25 cellular contexts compared by ENCODE assay signal in genomic region chr16:22427556-22427955, GRCh38.
"Had no signal": no experiment of that assay in that cellular context is flagged by ENCODE, and none has a peak within 500 bp of the region (broad histone marks: within the 10 kb centered on the region; RNA-seq: fewer than 3 reads in every experiment).

No MANE protein-coding gene starts in this region.

- ATAC-seq: esophagus mucosa; gastrocnemius medialis; left lobe of liver; natural killer cell; psoas muscle; right cardiac atrium; stimulated activated effector memory CD8-positive, alpha-beta T cell treated with anti-CD3 and anti-CD28 coated beads, Interleukin-12 subunit alpha, Interleukin-12 subunit beta, amount 100 ng/mL, for 72 hours had no signal

- H3K27ac ChIP-seq: epithelial cell of prostate, gastrocnemius medialis, ovary, psoas muscle, sigmoid colon, stomach, tibial artery had no signal

- H3K27ac Mint-ChIP-seq: dendritic cell treated with granulocyte-macrophage colony-stimulating factor and Interleukin-4, amounts not matched to agents 40 ng/mL and 50 ng/mL, for 4 days; endodermal cell; memory B cell; natural killer cell; type B pancreatic cell had no signal

- H3K27me3 ChIP-seq: gastrocnemius medialis, ovary, sigmoid colon, stomach, tibial artery had no signal

- H3K4me1 Mint-ChIP-seq: endodermal cell; stimulated activated effector memory CD8-positive, alpha-beta T cell treated with anti-CD3 and anti-CD28 coated beads, Interleukin-12 subunit alpha, Interleukin-12 subunit beta, amount 100 ng/mL, for 72 hours had no signal

- DNase-seq: effector CD8-positive, alpha-beta T cell; endodermal cell; foreskin fibroblast; gastrocnemius medialis; kidney; natural killer cell; occipital lobe; ovary; psoas muscle; sigmoid colon; stimulated activated CD4-positive, alpha-beta T cell treated with anti-CD3 and anti-CD28 coated beads, Interleukin-2, amount 100 ng/mL, for 24 hours; stimulated activated CD4-positive, alpha-beta T cell treated with anti-CD3 and anti-CD28 coated beads, Interleukin-4, amount 100 ng/mL, for 24 hours; stimulated activated naive CD4-positive, alpha-beta T cell treated with Interleukin-2 at 50 U/mL for 16 hours; stomach; tibial artery had no signal

- H3K9me3 Mint-ChIP-seq: dendritic cell treated with granulocyte-macrophage colony-stimulating factor and Interleukin-4, amounts not matched to agents 40 ng/mL and 50 ng/mL, for 4 days; endodermal cell; natural killer cell; stimulated activated effector memory CD8-positive, alpha-beta T cell treated with anti-CD3 and anti-CD28 coated beads, Interleukin-12 subunit alpha, Interleukin-12 subunit beta, amount 100 ng/mL, for 72 hours; type B pancreatic cell had no signal

- H3K4me3 Mint-ChIP-seq: dendritic cell treated with granulocyte-macrophage colony-stimulating factor and Interleukin-4, amounts not matched to agents 40 ng/mL and 50 ng/mL, for 4 days; endodermal cell; memory B cell; natural killer cell; stimulated activated effector memory CD8-positive, alpha-beta T cell treated with anti-CD3 and anti-CD28 coated beads, Interleukin-12 subunit alpha, Interleukin-12 subunit beta, amount 100 ng/mL, for 72 hours; type B pancreatic cell had no signal

- FAIRE-seq: kidney, urothelium cell line had no signal

- H3K36me3 ChIP-seq: ovary had no signal

- H3K9me3 ChIP-seq: gastrocnemius medialis, ovary, psoas muscle, sigmoid colon, stomach, tibial artery had no signal

- H3K4me3 ChIP-seq: gastrocnemius medialis, lung, ovary, psoas muscle, sigmoid colon, stomach, tibial artery had no signal

- H3K27me3 Mint-ChIP-seq: dendritic cell treated with granulocyte-macrophage colony-stimulating factor and Interleukin-4, amounts not matched to agents 40 ng/mL and 50 ng/mL, for 4 days; memory B cell; type B pancreatic cell had no signal
